ENCODE assay signal across 15 cellular contexts in genomic region chr5:66072031-66072430, GRCh38.
"Had no signal": no experiment of that assay in that cellular context is flagged by ENCODE, and none has a peak within 500 bp of the region (broad histone marks: within the 10 kb centered on the region; RNA-seq: fewer than 3 reads in every experiment).

No MANE protein-coding gene starts in this region.

- H3K27ac ChIP-seq: epithelial cell of prostate had no signal

- H3K27me3 Mint-ChIP-seq: activated CD4-positive, alpha-beta T cell treated with anti-CD3 and anti-CD28 coated beads, Interleukin-2, amount 10 ng/mL, durations not matched to agents 24 days and 14 days; activated naive CD4-positive, alpha-beta T cell treated with anti-CD3 and anti-CD28 coated beads, Interleukin-2, amount 50 U/mL, for 24 hours; natural killer cell treated with Interleukin-12 subunit alpha and Interleukin-12 subunit beta and Interleukin-15 and Interleukin-18, amount 100 ng/mL, for 72 hours; type B pancreatic cell had no signal

- DNase-seq: activated CD4-positive, alpha-beta T cell treated with anti-CD3 and anti-CD28 coated beads, Interleukin-2, amount 10 ng/mL, durations not matched to agents 24 days and 14 days; activated effector memory CD4-positive, alpha-beta T cell treated with Interleukin-2 at 50 U/mL for 16 hours; dermis blood vessel endothelial cell; head of caudate nucleus; immature natural killer cell; mesendoderm; nucleus accumbens; posterior cingulate gyrus; retina; stimulated activated CD4-positive, alpha-beta T cell treated with anti-CD3 and anti-CD28 coated beads, Interleukin-2, amount 100 ng/mL, for 48 hours; stimulated activated naive CD4-positive, alpha-beta T cell treated with Interleukin-2 at 50 U/mL for 16 hours had no signal

- H3K4me3 Mint-ChIP-seq: activated CD4-positive, alpha-beta T cell treated with anti-CD3 and anti-CD28 coated beads, Interleukin-2, amount 10 ng/mL, durations not matched to agents 24 days and 14 days; activated naive CD4-positive, alpha-beta T cell treated with anti-CD3 and anti-CD28 coated beads, Interleukin-2, amount 50 U/mL, for 24 hours; immature natural killer cell; natural killer cell treated with Interleukin-12 subunit alpha and Interleukin-12 subunit beta and Interleukin-15 and Interleukin-18, amount 100 ng/mL, for 72 hours; type B pancreatic cell had no signal

- H3K27ac Mint-ChIP-seq: activated CD4-positive, alpha-beta T cell treated with anti-CD3 and anti-CD28 coated beads, Interleukin-2, amount 10 ng/mL, durations not matched to agents 24 days and 14 days; natural killer cell treated with Interleukin-12 subunit alpha and Interleukin-12 subunit beta and Interleukin-15 and Interleukin-18, amount 100 ng/mL, for 72 hours; type B pancreatic cell had no signal

- H3K9me3 Mint-ChIP-seq: activated CD4-positive, alpha-beta T cell treated with anti-CD3 and anti-CD28 coated beads, Interleukin-2, amount 10 ng/mL, durations not matched to agents 24 days and 14 days; activated naive CD4-positive, alpha-beta T cell treated with anti-CD3 and anti-CD28 coated beads, Interleukin-2, amount 50 U/mL, for 24 hours; immature natural killer cell; natural killer cell treated with Interleukin-12 subunit alpha and Interleukin-12 subunit beta and Interleukin-15 and Interleukin-18, amount 100 ng/mL, for 72 hours; type B pancreatic cell had no signal
